8 cellular contexts compared by ENCODE assay signal in the genomic region with DNA sequence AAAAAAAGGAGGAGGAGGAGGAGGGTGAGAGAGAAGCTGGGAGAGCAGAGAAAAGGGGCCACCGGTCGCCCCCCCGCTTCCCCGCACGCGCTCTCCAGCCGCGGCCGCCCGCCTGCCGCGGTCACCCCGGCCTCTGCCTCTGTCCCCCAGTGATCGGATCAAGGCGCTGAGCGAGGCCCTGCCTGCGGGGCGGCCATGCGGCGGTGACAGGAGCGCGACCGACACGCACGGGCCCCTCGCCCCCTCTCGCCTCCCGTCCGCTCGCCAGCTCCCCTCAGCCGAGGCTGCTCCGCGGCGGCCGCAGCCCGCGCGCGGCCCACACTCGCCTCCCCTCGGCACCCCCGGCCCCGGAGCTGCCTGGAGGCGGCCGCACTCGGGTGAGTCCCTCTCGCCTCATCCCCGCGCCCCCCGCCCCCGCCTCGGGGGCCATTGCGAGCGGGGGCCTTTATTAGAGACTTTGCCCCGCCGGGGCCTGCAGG. TPM values are rescaled to one million over a fixed set of nuclear protein-coding genes. Genes with fewer than 3 reads are reported as not detected.
DNase-seq lines count a peak whose midpoint lies in the region; ATAC-seq and TF ChIP-seq lines count a peak whose summit lies in the region.

GTF2I (plus strand) TSS at position 27 of the 479 bp plus-strand sequence. CDS start 31,411 bp downstream, outside the sequence.

- H3K4me1 ChIP-seq in liver (ENCODE audit: control insufficient read depth in 4 of 4, insufficient read depth in 4 of 4, low read length in 3 of 4), result peaks cover 27 to 66% (median 45%) of the 10 kb centered on the region in 4 donors

- H3K27me3 ChIP-seq in liver (ENCODE audit: control insufficient read depth in 4 of 4, insufficient read depth in 4 of 4, low read length in 3 of 4), result no peaks in the 10 kb centered on the region

- H3K36me3 ChIP-seq in liver (ENCODE audit: control insufficient read depth in 4 of 4, insufficient read depth in 3 of 4, low read depth in 1 of 4, low read length in 3 of 4), result no peaks in the 10 kb centered on the region

- peak in 2 of 61 donors; percentile 66 to 72 for DNase-seq in caudate nucleus (lab: John Stamatoyannopoulos, UW)
- no peak for DNase-seq in SIG-M5 treated with dmso at 0.1 percent for 504 hours (lab: John Stamatoyannopoulos, UW; ENCODE audit: unreplicated experiment)
- no peak for DNase-seq in NCI-H2196 (lab: John Stamatoyannopoulos, UW; ENCODE audit: unreplicated experiment)

- WGBS in liver, result under 1% methylated on average over 56 of the region's 56 CpGs

- H3K27me3 Mint-ChIP-seq in stimulated activated naive CD8-positive, alpha-beta T cell treated with anti-CD3 and anti-CD28 coated beads, Interleukin-15, Interleukin-2, amounts not matched to agents 100 ng/mL and 50 ng/mL, for 24 hours, result no peaks in the 10 kb centered on the region

- peak within 1 kb of the TSS; percentile 78 to 100 (median 91) for H3K4me3 ChIP-seq in liver (ENCODE audit: low read depth in 1 of 3, low read length in 3 of 3)

- no peak for TF ChIP-seq RAD21 in liver (IDR thresholded peaks at IDR 0.05)

- no peaks in the 10 kb centered on the region for H3K9me3 Mint-ChIP-seq in stimulated activated naive CD8-positive, alpha-beta T cell treated with anti-CD3 and anti-CD28 coated beads, Interleukin-15, Interleukin-2, amounts not matched to agents 100 ng/mL and 50 ng/mL, for 24 hours

- peak within 1 kb of the TSS; percentile 87 to 90 for H3K9ac ChIP-seq in liver (ENCODE audit: low read depth in 1 of 2, low read length in 2 of 2)

- H3K36me3 Mint-ChIP-seq in stimulated activated naive CD8-positive, alpha-beta T cell treated with anti-CD3 and anti-CD28 coated beads, Interleukin-15, Interleukin-2, amounts not matched to agents 100 ng/mL and 50 ng/mL, for 24 hours (ENCODE audit: low read depth), result peaks cover 21% of the 10 kb centered on the region

- H3K27ac ChIP-seq in caudate nucleus (ENCODE audit: low read depth, low read length), result peak within 1 kb of the TSS; percentile 97
- peak within 1 kb of the TSS; percentile 99 for H3K27ac ChIP-seq in liver (ENCODE audit: low read depth in 1 of 2, low read length in 2 of 2)

- H3K4me3 Mint-ChIP-seq in stimulated activated naive CD8-positive, alpha-beta T cell treated with anti-CD3 and anti-CD28 coated beads, Interleukin-15, Interleukin-2, amounts not matched to agents 100 ng/mL and 50 ng/mL, for 24 hours, result peak within 1 kb of the TSS; percentile 89

- peak; percentile 11 for ATAC-seq in HG02610 (IDR thresholded peaks at IDR 0.05; ENCODE audit: unreplicated experiment)

- peaks cover 63% of the 10 kb centered on the region for H3K4me1 Mint-ChIP-seq in stimulated activated naive CD8-positive, alpha-beta T cell treated with anti-CD3 and anti-CD28 coated beads, Interleukin-15, Interleukin-2, amounts not matched to agents 100 ng/mL and 50 ng/mL, for 24 hours (ENCODE audit: low read depth)

- TF ChIP-seq CTCF in liver (IDR thresholded peaks at IDR 0.05; ENCODE audit: low read depth, low read length, missing input control), result no peak

- peak within 1 kb of the TSS; percentile 96 for H3K27ac Mint-ChIP-seq in stimulated activated naive CD8-positive, alpha-beta T cell treated with anti-CD3 and anti-CD28 coated beads, Interleukin-15, Interleukin-2, amounts not matched to agents 100 ng/mL and 50 ng/mL, for 24 hours

- TF ChIP-seq POLR2A in GM18526 (IDR thresholded peaks at IDR 0.05; ENCODE audit: extremely low read depth, insufficient read length), result peak; percentile 3

- H3K9me3 ChIP-seq in liver (ENCODE audit: control insufficient read depth in 4 of 4, low read length in 3 of 4), result no peaks in the 10 kb centered on the region

TF ChIP-seq in PFSK-1, 5 proteins besides CTCF, POLR2A, EP300 and RAD21:
- TF ChIP-seq FOXP2 (optimal IDR thresholded peaks at IDR 0.05; ENCODE audit: borderline replicate concordance, extremely low read depth, extremely low read length, insufficient read depth) (peak; percentile 2), SIN3A (IDR thresholded peaks at IDR 0.05; ENCODE audit: borderline replicate concordance, insufficient read depth, low read length) (no peak), POLR2AphosphoS5 (IDR thresholded peaks at IDR 0.05; ENCODE audit: low read depth, low read length) (peak; percentile 27; the same call in 1 of the 2 replicates)
TF ChIP-seq in PFSK-1: peak in this region for 2.

TF ChIP-seq in liver, 16 proteins besides CTCF, POLR2A, EP300 and RAD21:
- no peak for TF ChIP-seq FOXA2 (IDR thresholded peaks at IDR 0.05)
- TF ChIP-seq FOXA1 (IDR thresholded peaks at IDR 0.05), result no peak
- no peak for TF ChIP-seq SP1 (IDR thresholded peaks at IDR 0.05)
- TF ChIP-seq, protein P1, sequence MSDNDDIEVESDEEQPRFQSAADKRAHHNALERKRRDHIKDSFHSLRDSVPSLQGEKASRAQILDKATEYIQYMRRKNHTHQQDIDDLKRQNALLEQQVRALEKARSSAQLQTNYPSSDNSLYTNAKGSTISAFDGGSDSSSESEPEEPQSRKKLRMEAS (IDR thresholded peaks at IDR 0.05), result no peak
- TF ChIP-seq YY1 (IDR thresholded peaks at IDR 0.05), result no peak
- no peak for TF ChIP-seq RXRA (IDR thresholded peaks at IDR 0.05)
- TF ChIP-seq TAF1 (conservative IDR thresholded peaks at IDR 0.05), result no peak
- no peak for TF ChIP-seq JUND (IDR thresholded peaks at IDR 0.05)
- TF ChIP-seq ATF3 (IDR thresholded peaks at IDR 0.05), result no peak
- no peak for TF ChIP-seq ZBTB33 (IDR thresholded peaks at IDR 0.05)
- TF ChIP-seq REST (IDR thresholded peaks at IDR 0.05), result no peak

RNA-seq across cellular contexts. Expression of gene GTF2I, which starts in this region (rescaled TPM):
- 76.4 TPM for polyA plus RNA-seq in PFSK-1 (2012; ENCODE audit: insufficient read length, low read depth)
- 10 to 100 TPM; 67.7 to 97.9 TPM for total RNA-seq in liver
- 10 to 100 TPM; 27.4 to 64.0 TPM for polyA plus RNA-seq in liver
